ENCODE assay signal across 15 cellular contexts in the genomic region with DNA sequence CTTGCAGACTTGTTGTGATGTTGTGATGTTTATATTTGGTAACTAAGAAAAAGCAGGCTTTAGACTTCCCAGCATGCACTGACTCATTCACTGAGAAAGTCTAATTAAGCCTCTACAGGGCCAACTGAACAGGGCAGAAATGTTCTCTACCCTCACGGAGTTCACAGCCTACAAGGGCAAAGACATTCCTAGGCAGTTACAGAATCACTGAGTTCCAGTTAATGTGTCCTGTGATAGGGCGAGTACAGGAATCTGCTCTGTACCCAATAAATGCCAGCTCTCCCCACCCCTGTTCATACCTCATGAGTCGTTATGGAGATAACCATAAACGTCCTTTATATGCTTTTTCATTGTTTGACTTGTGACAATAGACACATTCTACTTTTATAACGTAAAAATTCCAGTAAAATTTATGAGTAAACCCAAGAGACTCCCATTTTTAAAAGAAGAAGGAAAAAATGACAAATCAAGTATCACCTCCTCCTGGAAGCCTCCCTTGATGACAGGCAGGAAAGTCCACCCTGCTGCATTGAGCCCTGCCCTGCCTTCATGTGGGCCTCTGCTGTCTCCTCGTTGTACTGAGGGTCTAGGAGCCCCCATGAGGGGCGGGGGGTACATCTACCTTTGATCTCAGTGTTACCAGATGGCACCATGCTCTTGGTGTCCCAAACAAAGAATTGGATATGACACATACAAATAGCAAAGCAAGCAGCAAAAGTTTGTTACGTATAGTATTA. TPM values are rescaled to one million over a fixed set of nuclear protein-coding genes. Genes with fewer than 3 reads are reported as not detected.
DNase-seq lines count a peak whose midpoint lies in the region; ATAC-seq, FAIRE-seq and TF ChIP-seq lines count a peak whose summit lies in the region.
"Had no signal": no experiment of that assay in that cellular context is flagged by ENCODE, and none has a peak within 500 bp of the region (broad histone marks: within the 10 kb centered on the region; RNA-seq: fewer than 3 reads in every experiment).

No MANE protein-coding gene starts in this region.

- 46% methylated on average over 8 of the region's 8 CpGs for WGBS in smooth muscle cell (ENCODE audit: low lambda C conversion rate)

- H3K9me3 Mint-ChIP-seq in astrocyte (ENCODE audit: unreplicated experiment), result no peaks in the 10 kb centered on the region
- H3K9me3 Mint-ChIP-seq in stimulated activated naive CD8-positive, alpha-beta T cell treated with anti-CD3 and anti-CD28 coated beads, Interleukin-15, amount 100 ng/mL, for 72 hours, result no peaks in the 10 kb centered on the region
- H3K9me3 Mint-ChIP-seq: activated T-helper 1 cell treated with anti-CD3 and anti-CD28 coated beads, Interleukin-12 subunit alpha, Interleukin-12 subunit beta, Interleukin-2, Interleukin-4 antibody, amounts not matched to agents 30 ng/mL and 10 ng/mL and 1 ng/mL, durations not matched to agents 14 hours and 24 hours and 36 hours had no signal

- H2AFZ ChIP-seq in astrocyte (ENCODE audit: low read depth, low read length), result no peak overlapping the region
- no peak overlapping the region for H2AFZ ChIP-seq in smooth muscle cell (ENCODE audit: low read depth)

- H3K9me3 ChIP-seq in astrocyte (ENCODE audit: insufficient read depth, low read depth, low read length) (no peaks in the 10 kb centered on the region), smooth muscle cell (replicated peaks; ENCODE audit: low read depth) (no peaks in the 10 kb centered on the region)
- H3K9me3 ChIP-seq: ovary had no signal

- H3K9ac ChIP-seq in astrocyte (ENCODE audit: low read length) (no peak overlapping the region), smooth muscle cell (ENCODE audit: low read depth) (peak overlapping the region; percentile 86)

- TF ChIP-seq CTCF in astrocyte (IDR thresholded peaks at IDR 0.05; ENCODE audit: insufficient read depth, low read depth, low read length) (no peak), smooth muscle cell (IDR thresholded peaks at IDR 0.05; ENCODE audit: borderline replicate concordance, insufficient read depth, poor library complexity, severe bottlenecking) (no peak)

- H3K4me2 ChIP-seq in astrocyte (ENCODE audit: low read length) (no peak overlapping the region), smooth muscle cell (no peak overlapping the region)

- H3K79me2 ChIP-seq in astrocyte (ENCODE audit: insufficient read depth, low read length) (no peaks in the 10 kb centered on the region), smooth muscle cell (ENCODE audit: low read depth) (no peaks in the 10 kb centered on the region)

- peak overlapping the region; percentile 88 for H3K27ac Mint-ChIP-seq in astrocyte (ENCODE audit: unreplicated experiment)
- no peak overlapping the region for H3K27ac Mint-ChIP-seq in stimulated activated naive CD8-positive, alpha-beta T cell treated with anti-CD3 and anti-CD28 coated beads, Interleukin-15, amount 100 ng/mL, for 72 hours
- H3K27ac Mint-ChIP-seq: activated T-helper 1 cell treated with anti-CD3 and anti-CD28 coated beads, Interleukin-12 subunit alpha, Interleukin-12 subunit beta, Interleukin-2, Interleukin-4 antibody, amounts not matched to agents 30 ng/mL and 10 ng/mL and 1 ng/mL, durations not matched to agents 14 hours and 24 hours and 36 hours had no signal

- H3F3A ChIP-seq in smooth muscle cell (ENCODE audit: low read depth), result no peaks in the 10 kb centered on the region

- no peaks in the 10 kb centered on the region for H3K36me3 Mint-ChIP-seq in astrocyte (ENCODE audit: low read depth, unreplicated experiment)

- no peak for ATAC-seq in stimulated activated naive CD8-positive, alpha-beta T cell treated with anti-CD3 and anti-CD28 coated beads, Interleukin-15, amount 100 ng/mL, for 72 hours

- H3K27ac ChIP-seq in astrocyte (ENCODE audit: low read depth, low read length) (no peak overlapping the region), smooth muscle cell (ENCODE audit: low read depth) (peak overlapping the region; percentile 92)
- H3K27ac ChIP-seq: ovary had no signal

- H3K27me3 ChIP-seq in astrocyte (ENCODE audit: insufficient read depth, low read length), result peaks cover 8% of the 10 kb centered on the region
- H3K27me3 ChIP-seq in smooth muscle cell (ENCODE audit: low read depth), result no peaks in the 10 kb centered on the region
- H3K27me3 ChIP-seq: ovary had no signal

- peaks cover 6% of the 10 kb centered on the region for H3K4me1 Mint-ChIP-seq in astrocyte (ENCODE audit: low read depth, unreplicated experiment)
- H3K4me1 Mint-ChIP-seq in stimulated activated naive CD8-positive, alpha-beta T cell treated with anti-CD3 and anti-CD28 coated beads, Interleukin-15, amount 100 ng/mL, for 72 hours, result no peaks in the 10 kb centered on the region

- no peak for FAIRE-seq in astrocyte (lab: Jason Lieb, UNC)
- FAIRE-seq: GM12891 had no signal

- H3K4me3 ChIP-seq in astrocyte (ENCODE audit: insufficient read depth, low read depth, low read length) (no peak overlapping the region), smooth muscle cell (no peak overlapping the region)
- H3K4me3 ChIP-seq: ovary had no signal

- no peaks in the 10 kb centered on the region for H4K20me1 ChIP-seq in astrocyte (ENCODE audit: insufficient read depth, low read length)
- H4K20me1 ChIP-seq in smooth muscle cell (ENCODE audit: low read depth), result no peaks in the 10 kb centered on the region

- DNase-seq in HCEC 1CT, result peak; percentile 7
- DNase-seq in astrocyte (ENCODE audit: low read depth), result peak; percentile 56
- DNase-seq in islet precursor cell, result peak; percentile 73
- no peak for DNase-seq in smooth muscle cell (lab: John Stamatoyannopoulos, UW; ENCODE audit: unreplicated experiment)
- DNase-seq in NCI-H1436 (lab: John Stamatoyannopoulos, UW), result no peak
- DNase-seq in NCI-H748 (lab: John Stamatoyannopoulos, UW; ENCODE audit: unreplicated experiment), result no peak
- no peak for DNase-seq in stimulated activated naive CD8-positive, alpha-beta T cell treated with anti-CD3 and anti-CD28 coated beads, Interleukin-15, amount 100 ng/mL, for 72 hours
- DNase-seq in NCI-H524 treated with DMSO at 0.1 percent for 48 hours (lab: John Stamatoyannopoulos, UW), result no peak
- DNase-seq: activated CD4-positive, CD25-positive, alpha-beta regulatory T cell; caudate nucleus; NCI-H524; ovary had no signal

- H3K4me1 ChIP-seq in astrocyte (ENCODE audit: insufficient read depth, low read length), result no peaks in the 10 kb centered on the region
- no peaks in the 10 kb centered on the region for H3K4me1 ChIP-seq in smooth muscle cell (ENCODE audit: low read depth)

- H3K36me3 ChIP-seq in astrocyte (ENCODE audit: insufficient read depth, low read length), result no peaks in the 10 kb centered on the region
- no peaks in the 10 kb centered on the region for H3K36me3 ChIP-seq in smooth muscle cell (ENCODE audit: low read depth)
- H3K36me3 ChIP-seq: ovary had no signal

- H3K4me3 Mint-ChIP-seq in astrocyte (ENCODE audit: unreplicated experiment), result no peak overlapping the region
- H3K4me3 Mint-ChIP-seq in stimulated activated naive CD8-positive, alpha-beta T cell treated with anti-CD3 and anti-CD28 coated beads, Interleukin-15, amount 100 ng/mL, for 72 hours, result no peak overlapping the region
- H3K4me3 Mint-ChIP-seq: activated T-helper 1 cell treated with anti-CD3 and anti-CD28 coated beads, Interleukin-12 subunit alpha, Interleukin-12 subunit beta, Interleukin-2, Interleukin-4 antibody, amounts not matched to agents 30 ng/mL and 10 ng/mL and 1 ng/mL, durations not matched to agents 14 hours and 24 hours and 36 hours had no signal

- peaks cover 16% of the 10 kb centered on the region for H3K27me3 Mint-ChIP-seq in astrocyte (ENCODE audit: low read depth, unreplicated experiment)
- H3K27me3 Mint-ChIP-seq in stimulated activated naive CD8-positive, alpha-beta T cell treated with anti-CD3 and anti-CD28 coated beads, Interleukin-15, amount 100 ng/mL, for 72 hours, result peaks cover 28% of the 10 kb centered on the region

RNA-seq across cellular contexts. Expression of a gene that starts 14.3 kb away (rescaled TPM):
- total RNA-seq in astrocyte, result 2.5 and 2.8 TPM in 2 replicates
- 7.6 and 13.5 TPM in 2 replicates for total RNA-seq in smooth muscle cell
- 17.1 and 18.0 TPM in 2 replicates for polyA plus RNA-seq in smooth muscle cell
- total RNA-seq: SK-MEL-5 had no signal

RNA-seq across cellular contexts. Expression of a gene that starts 34.3 kb away (rescaled TPM):
- total RNA-seq in astrocyte (0.61 TPM in 1 of 2 replicates, not detected in the other), smooth muscle cell (not detected in 2 replicates)
- not detected in 2 replicates for polyA plus RNA-seq in smooth muscle cell
- total RNA-seq: activated T-helper 1 cell treated with anti-CD3 and anti-CD28 coated beads, Interleukin-12 subunit alpha, Interleukin-12 subunit beta, Interleukin-2, Interleukin-4 antibody, amounts not matched to agents 30 ng/mL and 10 ng/mL and 1 ng/mL, durations not matched to agents 14 hours and 24 hours and 36 hours; SK-MEL-5 had no signal

RNA-seq across cellular contexts. Expression of a gene that starts 36.3 kb away (rescaled TPM):
- total RNA-seq in astrocyte, result not detected in 2 replicates
- 0.13 TPM in 1 of 2 replicates, not detected in the other for total RNA-seq in smooth muscle cell
- 0.06 TPM in 1 of 2 replicates, not detected in the other for polyA plus RNA-seq in smooth muscle cell
- total RNA-seq: activated T-helper 1 cell treated with anti-CD3 and anti-CD28 coated beads, Interleukin-12 subunit alpha, Interleukin-12 subunit beta, Interleukin-2, Interleukin-4 antibody, amounts not matched to agents 30 ng/mL and 10 ng/mL and 1 ng/mL, durations not matched to agents 14 hours and 24 hours and 36 hours; SK-MEL-5 had no signal
- polyA plus RNA-seq: ovary had no signal

Comparison
In these comparisons a context has a peak if more than half of its experiments do, and no peak if none do; other contexts are left out.
1. DNase-seq: peak in HCEC 1CT (single experiment), astrocyte (single experiment) and islet precursor cell (single experiment); none in smooth muscle cell (single experiment), NCI-H1436 (single experiment), NCI-H748 (single experiment), stimulated activated naive CD8-positive, alpha-beta T cell treated with anti-CD3 and anti-CD28 coated beads, Interleukin-15, amount 100 ng/mL, for 72 hours (0 of 2) and NCI-H524 treated with DMSO at 0.1 percent for 48 hours (single experiment).